ENCODE assay signal across 20 cellular contexts in genomic region chr15:50345298-50345697, GRCh38. TPM values are rescaled to one million over a fixed set of nuclear protein-coding genes. Genes with fewer than 3 reads are reported as not detected.
A peak's percentile ranks its signal among the peaks of the same experiment; 100 is the strongest.
DNase-seq lines count a peak whose midpoint lies in the region; ATAC-seq and TF ChIP-seq lines count a peak whose summit lies in the region.
"Had no signal": no experiment of that assay in that cellular context is flagged by ENCODE, and none has a peak within 500 bp of the region (broad histone marks: within the 10 kb centered on the region; RNA-seq: fewer than 3 reads in every experiment).

No MANE protein-coding gene starts in this region.

- peaks cover 20% of the 10 kb centered on the region for H3K4me1 ChIP-seq in Caco-2
- H3K4me1 ChIP-seq in right lobe of liver = peaks cover 0 to 33% (median 8%) of the 10 kb centered on the region in 4 donors
- H3K4me1 ChIP-seq: BE2C had no signal

- intact Hi-C loops in Caco-2 (cut with micrococcal nuclease; ENCODE audit: unreplicated experiment) (no loop called here), right lobe of liver (cut with DNase I) (no loop called here)

- H3K27me3 Mint-ChIP-seq in Caco-2 (ENCODE audit: insufficient read depth, unreplicated experiment) (no peaks in the 10 kb centered on the region), WTC11 (ENCODE audit: low read depth) (no peaks in the 10 kb centered on the region)
- H3K27me3 Mint-ChIP-seq: CD4-positive, alpha-beta T cell had no signal

- H3K4me1 Mint-ChIP-seq in Caco-2 (ENCODE audit: low read depth, unreplicated experiment) (peaks cover 22% of the 10 kb centered on the region), WTC11 (no peaks in the 10 kb centered on the region)

- H3K4me3 Mint-ChIP-seq in Caco-2 (ENCODE audit: unreplicated experiment) (no peak overlapping the region), WTC11 (no peak overlapping the region)
- H3K4me3 Mint-ChIP-seq: CD14-positive monocyte; CD4-positive, alpha-beta T cell had no signal

- H3K27me3 ChIP-seq in Caco-2 (replicated peaks; ENCODE audit: control insufficient read depth, insufficient read depth, low read length) = no peaks in the 10 kb centered on the region
- no peaks in the 10 kb centered on the region for H3K27me3 ChIP-seq in right lobe of liver
- H3K27me3 ChIP-seq: BE2C; BLaER1 treated with 17β-estradiol and CSF1 and Interleukin-3, amounts not matched to agents 10 nM and 100 nM had no signal

- CTCF ChIA-PET in Caco-2 (lab: Charles Lee) (no interaction called here), WTC11 (lab: Charles Lee) (interaction anchor here (0.6 kb wide), 1 partner anchor 30 kb away, joined by 3 read pairs; no protein-coding TSS in a partner anchor)

- no peak for DNase-seq in Caco-2
- DNase-seq in WTC11 (ENCODE audit: low spot score) = no peak
- DNase-seq in right lobe of liver = no peak
- no peak for DNase-seq in stimulated activated CD4-positive, alpha-beta T cell treated with anti-CD3 and anti-CD28 coated beads, Interleukin-2, amount 100 ng/mL, for 24 hours
- no peak for DNase-seq in NCI-H774 (lab: John Stamatoyannopoulos, UW)
- DNase-seq: 8988T; ACHN; AML-193; BE2C; CD4-positive, alpha-beta T cell; DMS53; DMS79 treated with DMSO at 0.1 percent for 48 hours; GF-D8; GM23248; H7; HCEC 1CT had no signal

- no peak overlapping the region for H3K4me3 ChIP-seq in Caco-2 (ENCODE audit: low read depth, low read length)
- H3K4me3 ChIP-seq in right lobe of liver = no peak overlapping the region
- H3K4me3 ChIP-seq: A549; BLaER1 treated with 17β-estradiol and CSF1 and Interleukin-3, amounts not matched to agents 10 nM and 100 nM; GM23248 had no signal

- H3K36me3 Mint-ChIP-seq in Caco-2 (ENCODE audit: insufficient read depth, unreplicated experiment) (peaks cover 9% of the 10 kb centered on the region), WTC11 (peaks cover 6% of the 10 kb centered on the region)

- 84% methylated on average over 4 of the region's 5 CpGs for WGBS in right lobe of liver (ENCODE audit: insufficient coverage, low coverage, low lambda C conversion rate, missing lambda C conversion rate)

- no peak for TF ChIP-seq POLR2A in right lobe of liver (IDR thresholded peaks at IDR 0.05)

- H3K9me3 ChIP-seq in Caco-2 = no peaks in the 10 kb centered on the region
- H3K9me3 ChIP-seq in right lobe of liver = no peaks in the 10 kb centered on the region
- H3K9me3 ChIP-seq: A549; BE2C; BLaER1 treated with 17β-estradiol and CSF1 and Interleukin-3, amounts not matched to agents 10 nM and 100 nM had no signal

- H3K27ac Mint-ChIP-seq in Caco-2 (ENCODE audit: unreplicated experiment) (peak overlapping the region; percentile 68), WTC11 (no peak overlapping the region)

- H3K9me3 Mint-ChIP-seq in Caco-2 (ENCODE audit: unreplicated experiment) (no peaks in the 10 kb centered on the region), WTC11 (peaks cover 5% of the 10 kb centered on the region; the same call in 1 of the 2 replicates)
- H3K9me3 Mint-ChIP-seq: CD14-positive monocyte; CD4-positive, alpha-beta T cell had no signal

- POLR2A ChIA-PET in Caco-2 (lab: Charles Lee) (interaction anchor here (0.5 to 0.8 kb wide), 2 partner anchors 9 kb away, joined by 3 to 6 read pairs; no protein-coding TSS in a partner anchor), WTC11 (lab: Charles Lee) (no interaction called here)

- ATAC-seq in WTC11 = no peak
- no peak for ATAC-seq in right lobe of liver
- ATAC-seq in GM21360 (IDR thresholded peaks at IDR 0.05; ENCODE audit: unreplicated experiment) = no peak
- ATAC-seq: A549 had no signal

- no TSS peak for BruUV-seq in Caco-2 (replicated peaks; lab: Mats Ljungman, UMichigan)

- no peak for TF ChIP-seq CTCF in Caco-2 (IDR thresholded peaks at IDR 0.05; ENCODE audit: insufficient read depth in 1 of 2, low read depth in 1 of 2, low read length in 1 of 2, severe bottlenecking in 1 of 2, unreplicated experiment in 1 of 2)
- TF ChIP-seq CTCF in WTC11 (IDR thresholded peaks at IDR 0.05) = no peak
- TF ChIP-seq CTCF in right lobe of liver (IDR thresholded peaks at IDR 0.05) = no peak

- H3K27ac ChIP-seq in right lobe of liver = peak overlapping the region in 2 of 3 donors; percentile 83 to 87
- H3K27ac ChIP-seq: A549; BLaER1 treated with 17β-estradiol and CSF1 and Interleukin-3, amounts not matched to agents 10 nM and 100 nM; GM23248 had no signal

- H3K36me3 ChIP-seq in Caco-2 (ENCODE audit: control insufficient read depth, insufficient read depth, low read length) = no peaks in the 10 kb centered on the region
- H3K36me3 ChIP-seq in right lobe of liver = no peaks in the 10 kb centered on the region
- H3K36me3 ChIP-seq: BE2C had no signal

TF ChIP-seq in WTC11, 78 proteins besides CTCF, POLR2A, EP300 and RAD21:
- TF ChIP-seq MAX (CRISPR knock-in tag; IDR thresholded peaks at IDR 0.05) (no peak), MXD4 (CRISPR knock-in tag; IDR thresholded peaks at IDR 0.05; ENCODE audit: borderline replicate concordance) (no peak), NFE2L1 (CRISPR knock-in tag; IDR thresholded peaks at IDR 0.05) (no peak), MYBL2 (CRISPR knock-in tag; IDR thresholded peaks at IDR 0.05) (no peak), PRRX2 (CRISPR knock-in tag; IDR thresholded peaks at IDR 0.05) (no peak), JUN (CRISPR knock-in tag; IDR thresholded peaks at IDR 0.05) (no peak), PRDM15 (CRISPR knock-in tag; IDR thresholded peaks at IDR 0.05) (no peak), ZNF121 (CRISPR knock-in tag; IDR thresholded peaks at IDR 0.05) (peak; percentile 85; the same call in 1 of the 2 replicates), SOX15 (CRISPR knock-in tag; IDR thresholded peaks at IDR 0.05) (no peak)
TF ChIP-seq in WTC11: peak in this region for 1.

RNA-seq across cellular contexts. Expression of gene GABPB1, which starts 9.7 kb away (rescaled TPM):
- total RNA-seq in Caco-2 (2022) = 42.8 and 44.7 TPM in 2 replicates
- 23.3 to 28.9 TPM (median 25.0 TPM) in 3 replicates for total RNA-seq in WTC11 (2021)
- total RNA-seq in right lobe of liver = 10 to 100 TPM in 2 of 6 experiments, 1 to 10 TPM in 4; 5.4 to 10.5 (median 9.4) TPM
